13 cellular contexts compared by ENCODE assay signal in the genomic region with DNA sequence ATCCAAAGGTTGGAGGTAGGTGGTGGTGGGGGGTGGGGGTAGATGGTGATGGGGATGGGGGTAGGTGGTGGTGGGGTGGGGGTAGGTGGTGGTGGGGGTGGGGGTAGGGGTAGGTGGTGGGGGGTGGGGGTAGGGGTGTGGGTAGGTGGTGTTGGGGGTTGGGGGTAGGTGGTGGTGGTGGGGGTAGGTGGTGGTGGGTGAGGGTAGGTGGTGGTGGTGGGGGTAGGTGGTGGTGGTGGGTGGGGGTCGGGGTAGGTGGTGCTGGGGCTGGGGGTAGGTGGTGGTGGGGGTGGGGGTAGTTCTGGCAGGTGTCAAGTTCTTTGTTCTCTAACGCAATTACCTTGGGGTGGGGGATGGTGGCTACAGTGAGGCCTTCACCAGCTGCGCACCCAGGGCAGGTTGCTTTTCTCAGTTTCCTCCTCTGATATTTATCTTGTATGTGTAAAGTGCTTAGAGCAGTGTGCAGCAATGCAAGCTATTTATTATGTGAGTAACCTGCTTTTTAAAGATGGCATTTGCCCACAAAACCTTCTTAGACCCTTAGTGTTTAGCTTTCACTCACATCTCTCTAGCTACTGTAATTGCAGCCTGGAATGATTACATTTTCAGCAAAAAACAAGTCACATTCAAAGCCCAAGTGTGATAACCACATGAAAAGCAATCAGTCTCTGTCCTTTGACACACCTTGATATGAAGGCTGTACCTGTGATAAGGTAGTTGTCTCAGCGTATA. TPM values are rescaled to one million over a fixed set of nuclear protein-coding genes. Genes with fewer than 3 reads are reported as not detected.
A peak's percentile ranks its signal among the peaks of the same experiment; 100 is the strongest.
DNase-seq lines count a peak whose midpoint lies in the region; ATAC-seq and TF ChIP-seq lines count a peak whose summit lies in the region.
"Had no signal": no experiment of that assay in that cellular context is flagged by ENCODE, and none has a peak within 500 bp of the region (broad histone marks: within the 10 kb centered on the region; RNA-seq: fewer than 3 reads in every experiment).

No MANE protein-coding gene starts in this region.

- H3K4me3 ChIP-seq in spleen = no peak overlapping the region
- no peak overlapping the region for H3K4me3 ChIP-seq in hepatocyte
- H3K4me3 ChIP-seq: lung had no signal

- no peaks in the 10 kb centered on the region for H3K9me2 ChIP-seq in hepatocyte (replicated peaks; ENCODE audit: insufficient read depth)

- H3K4me3 Mint-ChIP-seq in activated CD8-positive, alpha-beta memory T cell treated with anti-CD3 and anti-CD28 coated beads, Interleukin-2, amount 10 ng/mL, durations not matched to agents 7 days and 5 days = no peak overlapping the region
- peak overlapping the region; percentile 22 for H3K4me3 Mint-ChIP-seq in activated T-helper 2 cell treated with anti-CD3 and anti-CD28 coated beads, Interferon-gamma antibody, Interleukin-2, Interleukin-4, amounts not matched to agents 10 μg/mL and 5 μg/mL and 100 μg/mL, durations not matched to agents 14 hours and 24 hours and 36 hours (ENCODE audit: low read depth)
- no peak overlapping the region for H3K4me3 Mint-ChIP-seq in osteocyte (ENCODE audit: unreplicated experiment)
- H3K4me3 Mint-ChIP-seq: stimulated activated naive B cell treated with anti-CD40 and anti-IgM and Interleukin-4, amounts not matched to agents 10 μg/mL and 1 μg/mL and 100 μg/mL, for 72 hours had no signal

- no peaks in the 10 kb centered on the region for H3K36me3 Mint-ChIP-seq in activated CD8-positive, alpha-beta memory T cell treated with anti-CD3 and anti-CD28 coated beads, Interleukin-2, amount 10 ng/mL, durations not matched to agents 7 days and 5 days
- no peaks in the 10 kb centered on the region for H3K36me3 Mint-ChIP-seq in activated T-helper 2 cell treated with anti-CD3 and anti-CD28 coated beads, Interferon-gamma antibody, Interleukin-2, Interleukin-4, amounts not matched to agents 10 μg/mL and 5 μg/mL and 100 μg/mL, durations not matched to agents 14 hours and 24 hours and 36 hours (ENCODE audit: low read depth)
- no peaks in the 10 kb centered on the region for H3K36me3 Mint-ChIP-seq in osteocyte (ENCODE audit: unreplicated experiment)
- H3K36me3 Mint-ChIP-seq: stimulated activated naive B cell treated with anti-CD40 and anti-IgM and Interleukin-4, amounts not matched to agents 10 μg/mL and 1 μg/mL and 100 μg/mL, for 72 hours had no signal

- H4K20me1 ChIP-seq in hepatocyte (ENCODE audit: insufficient read depth, poor library complexity, severe bottlenecking) = no peaks in the 10 kb centered on the region

- H3K36me3 ChIP-seq in spleen (no peaks in the 10 kb centered on the region), hepatocyte (replicated peaks; ENCODE audit: insufficient read depth, low read depth) (no peaks in the 10 kb centered on the region)

- no peaks in the 10 kb centered on the region for H3K9me3 ChIP-seq in spleen
- no peaks in the 10 kb centered on the region for H3K9me3 ChIP-seq in hepatocyte (ENCODE audit: low read depth)

- TF ChIP-seq POLR2A in spleen (IDR thresholded peaks at IDR 0.05) = no peak

- in situ Hi-C loops in GM13976 (cut with MboI; ENCODE audit: low sequenced_read_pairs, unreplicated experiment) = no loop called here

- H3K4me1 Mint-ChIP-seq in activated CD8-positive, alpha-beta memory T cell treated with anti-CD3 and anti-CD28 coated beads, Interleukin-2, amount 10 ng/mL, durations not matched to agents 7 days and 5 days = peaks cover 24% of the 10 kb centered on the region
- H3K4me1 Mint-ChIP-seq in activated T-helper 2 cell treated with anti-CD3 and anti-CD28 coated beads, Interferon-gamma antibody, Interleukin-2, Interleukin-4, amounts not matched to agents 10 μg/mL and 5 μg/mL and 100 μg/mL, durations not matched to agents 14 hours and 24 hours and 36 hours (ENCODE audit: low read depth) = peaks cover 27% of the 10 kb centered on the region
- peaks cover 2% of the 10 kb centered on the region for H3K4me1 Mint-ChIP-seq in osteocyte (ENCODE audit: unreplicated experiment)

- ATAC-seq in activated CD8-positive, alpha-beta memory T cell treated with anti-CD3 and anti-CD28 coated beads, Interleukin-2, amount 10 ng/mL, durations not matched to agents 7 days and 5 days = peak; percentile 47
- ATAC-seq: stimulated activated naive B cell treated with anti-CD40 and anti-IgM and Interleukin-4, amounts not matched to agents 10 μg/mL and 1 μg/mL and 100 μg/mL, for 72 hours had no signal

- WGBS in spleen, 5 donors = 44 to 77% (median 56%) methylated on average over 4 of the region's 4 CpGs
- 58% methylated on average over 3 of the region's 4 CpGs for WGBS in hepatocyte (ENCODE audit: low lambda C conversion rate, missing lambda C conversion rate)

- peak overlapping the region; percentile 30 for H3K27ac Mint-ChIP-seq in activated CD8-positive, alpha-beta memory T cell treated with anti-CD3 and anti-CD28 coated beads, Interleukin-2, amount 10 ng/mL, durations not matched to agents 7 days and 5 days
- H3K27ac Mint-ChIP-seq in activated T-helper 2 cell treated with anti-CD3 and anti-CD28 coated beads, Interferon-gamma antibody, Interleukin-2, Interleukin-4, amounts not matched to agents 10 μg/mL and 5 μg/mL and 100 μg/mL, durations not matched to agents 14 hours and 24 hours and 36 hours = peak overlapping the region; percentile 54
- H3K27ac Mint-ChIP-seq in osteocyte (ENCODE audit: unreplicated experiment) = no peak overlapping the region
- H3K27ac Mint-ChIP-seq: stimulated activated naive B cell treated with anti-CD40 and anti-IgM and Interleukin-4, amounts not matched to agents 10 μg/mL and 1 μg/mL and 100 μg/mL, for 72 hours had no signal

- no peak overlapping the region for H2AFZ ChIP-seq in hepatocyte

- TF ChIP-seq CTCF in spleen (IDR thresholded peaks at IDR 0.05 in 8 of 11, conservative IDR thresholded peaks at IDR 0.05 in 3 of 11) (no peak), hepatocyte (IDR thresholded peaks at IDR 0.05; ENCODE audit: poor library complexity) (no peak), GM13976 (IDR thresholded peaks at IDR 0.05; ENCODE audit: borderline replicate concordance, control extremely low read depth, extremely low read depth, insufficient read depth, missing control alignments) (no peak), osteocyte (IDR thresholded peaks at IDR 0.05) (no peak)

- CTCF ChIA-PET in activated CD8-positive, alpha-beta memory T cell treated with anti-CD3 and anti-CD28 coated beads, Interleukin-2, amount 10 ng/mL, durations not matched to agents 7 days and 5 days (lab: Charles Lee) = interaction anchor here (10.2 kb wide), 1 partner anchor 8 kb away, joined by 79 read pairs; no protein-coding TSS in a partner anchor

- DNase-seq in activated CD8-positive, alpha-beta memory T cell treated with anti-CD3 and anti-CD28 coated beads, Interleukin-2, amount 10 ng/mL, durations not matched to agents 7 days and 5 days = no peak
- DNase-seq in activated CD8-positive, alpha-beta memory T cell treated with anti-CD3 and anti-CD28 coated beads, Interleukin-2, amount 50 U/mL, for 4 hours = no peak
- DNase-seq in NCI-H1417 treated with DMSO at 0.1 percent for 48 hours (lab: John Stamatoyannopoulos, UW) = peak; percentile 30
- no peak for DNase-seq in activated T-helper 2 cell treated with anti-CD3 and anti-CD28 coated beads, Interferon-gamma antibody, Interleukin-2, Interleukin-4, amounts not matched to agents 10 μg/mL and 5 μg/mL and 100 μg/mL, durations not matched to agents 14 hours and 24 hours and 36 hours (ENCODE audit: low spot score)
- peak; percentile 28 for DNase-seq in spleen
- no peak for DNase-seq in hepatocyte (ENCODE audit: low spot score)
- DNase-seq in GM13976 (ENCODE audit: low spot score) = no peak
- no peak for DNase-seq in osteocyte (ENCODE audit: extremely low spot score, unreplicated experiment)
- DNase-seq: caudate nucleus; erythroblast; NCI-H187 treated with DMSO at 0.1 percent for 48 hours; stimulated activated naive B cell treated with anti-CD40 and anti-IgM and Interleukin-4, amounts not matched to agents 10 μg/mL and 1 μg/mL and 100 μg/mL, for 72 hours had no signal

- no peak overlapping the region for H3K4me2 ChIP-seq in hepatocyte

- peaks cover 0 to 17% (median 3%) of the 10 kb centered on the region in 7 donors for H3K27me3 ChIP-seq in spleen (replicated peaks in 1 of 7)
- H3K27me3 ChIP-seq in hepatocyte = peaks cover 12% of the 10 kb centered on the region

- peak overlapping the region in 2 of 8 donors; percentile 20 to 58 for H3K27ac ChIP-seq in spleen
- H3K27ac ChIP-seq in hepatocyte = no peak overlapping the region

- intact Hi-C loops in activated T-helper 2 cell treated with anti-CD3 and anti-CD28 coated beads, Interferon-gamma antibody, Interleukin-2, Interleukin-4, amounts not matched to agents 10 μg/mL and 5 μg/mL and 100 μg/mL, durations not matched to agents 14 hours and 24 hours and 36 hours (cut with micrococcal nuclease) = loop anchor here (2.0 kb wide), 1 partner anchor 13 kb away; no protein-coding TSS in a partner anchor
- intact Hi-C loops in spleen (cut with DNase I; ENCODE audit: low total_unique reads) = no loop called here

- no peaks in the 10 kb centered on the region for H3K79me2 ChIP-seq in hepatocyte

- H3K4me1 ChIP-seq in spleen = peaks cover 11 to 36% (median 16%) of the 10 kb centered on the region in 6 donors
- no peaks in the 10 kb centered on the region for H3K4me1 ChIP-seq in hepatocyte (ENCODE audit: insufficient read depth)

- no peaks in the 10 kb centered on the region for H3K9me3 Mint-ChIP-seq in activated CD8-positive, alpha-beta memory T cell treated with anti-CD3 and anti-CD28 coated beads, Interleukin-2, amount 10 ng/mL, durations not matched to agents 7 days and 5 days (ENCODE audit: low read depth)
- peaks cover 5% of the 10 kb centered on the region for H3K9me3 Mint-ChIP-seq in activated T-helper 2 cell treated with anti-CD3 and anti-CD28 coated beads, Interferon-gamma antibody, Interleukin-2, Interleukin-4, amounts not matched to agents 10 μg/mL and 5 μg/mL and 100 μg/mL, durations not matched to agents 14 hours and 24 hours and 36 hours
- H3K9me3 Mint-ChIP-seq in osteocyte (ENCODE audit: unreplicated experiment) = no peaks in the 10 kb centered on the region

- no peaks in the 10 kb centered on the region for H3K27me3 Mint-ChIP-seq in activated CD8-positive, alpha-beta memory T cell treated with anti-CD3 and anti-CD28 coated beads, Interleukin-2, amount 10 ng/mL, durations not matched to agents 7 days and 5 days
- no peaks in the 10 kb centered on the region for H3K27me3 Mint-ChIP-seq in activated T-helper 2 cell treated with anti-CD3 and anti-CD28 coated beads, Interferon-gamma antibody, Interleukin-2, Interleukin-4, amounts not matched to agents 10 μg/mL and 5 μg/mL and 100 μg/mL, durations not matched to agents 14 hours and 24 hours and 36 hours (ENCODE audit: low read depth)
- H3K27me3 Mint-ChIP-seq in osteocyte (ENCODE audit: unreplicated experiment) = peaks cover 28% of the 10 kb centered on the region

RNA-seq across cellular contexts. Expression of a gene that starts 8.2 kb away (rescaled TPM):
- 10 to 100 TPM; 73.8 to 83.4 TPM for total RNA-seq in activated CD8-positive, alpha-beta memory T cell treated with anti-CD3 and anti-CD28 coated beads, Interleukin-2, amount 10 ng/mL, durations not matched to agents 7 days and 5 days
- total RNA-seq in activated T-helper 2 cell treated with anti-CD3 and anti-CD28 coated beads, Interferon-gamma antibody, Interleukin-2, Interleukin-4, amounts not matched to agents 10 μg/mL and 5 μg/mL and 100 μg/mL, durations not matched to agents 14 hours and 24 hours and 36 hours = 69.8 and 76.9 TPM in 2 replicates
- 10 to 100 TPM; 11.6 to 38.4 (median 17.4) TPM for total RNA-seq in spleen
- polyA plus RNA-seq in spleen = 10 to 100 TPM; 26.1 to 64.8 (median 41.0) TPM
- total RNA-seq in hepatocyte = 17.8 and 32.5 TPM in 2 replicates
- polyA plus RNA-seq in hepatocyte = 60.5 and 66.1 TPM in 2 replicates
- total RNA-seq in osteocyte = 22.7 and 23.0 TPM in 2 replicates

Comparison
In these comparisons a context has a peak if more than half of its experiments do, and no peak if none do; other contexts are left out.
1. DNase-seq: peak in NCI-H1417 treated with DMSO at 0.1 percent for 48 hours (single experiment) and spleen (single experiment); none in activated CD8-positive, alpha-beta memory T cell treated with anti-CD3 and anti-CD28 coated beads, Interleukin-2, amount 10 ng/mL, durations not matched to agents 7 days and 5 days (single experiment), activated CD8-positive, alpha-beta memory T cell treated with anti-CD3 and anti-CD28 coated beads, Interleukin-2, amount 50 U/mL, for 4 hours (single experiment), activated T-helper 2 cell treated with anti-CD3 and anti-CD28 coated beads, Interferon-gamma antibody, Interleukin-2, Interleukin-4, amounts not matched to agents 10 μg/mL and 5 μg/mL and 100 μg/mL, durations not matched to agents 14 hours and 24 hours and 36 hours (single experiment), hepatocyte (single experiment), GM13976 (single experiment) and osteocyte (single experiment).